ENCODE assay signal across 9 cellular contexts in genomic region chr2:224927671-224928173, GRCh38.
DNase-seq lines count a peak whose midpoint lies in the region; ATAC-seq and TF ChIP-seq lines count a peak whose summit lies in the region.
"Had no signal": no experiment of that assay in that cellular context is flagged by ENCODE, and none has a peak within 500 bp of the region (broad histone marks: within the 10 kb centered on the region; RNA-seq: fewer than 3 reads in every experiment).

No MANE protein-coding gene starts in this region.

- H3K27ac Mint-ChIP-seq in stimulated activated naive B cell treated with anti-CD40 and anti-IgM and Interleukin-4, amounts not matched to agents 10 μg/mL and 1 μg/mL and 100 μg/mL, for 72 hours, result peak overlapping the region; percentile 32

- peak in 1 of 2 donors; percentile 26 for ATAC-seq in stimulated activated naive B cell treated with anti-CD40 and anti-IgM and Interleukin-4, amounts not matched to agents 10 μg/mL and 1 μg/mL and 100 μg/mL, for 72 hours (replicated peaks)
- no peak for ATAC-seq in GM21423 (IDR thresholded peaks at IDR 0.05; ENCODE audit: unreplicated experiment)

- peaks cover 65 to 96% of the 10 kb centered on the region in 2 donors for H3K4me1 Mint-ChIP-seq in stimulated activated naive B cell treated with anti-CD40 and anti-IgM and Interleukin-4, amounts not matched to agents 10 μg/mL and 1 μg/mL and 100 μg/mL, for 72 hours

- H3K27me3 Mint-ChIP-seq in stimulated activated naive B cell treated with anti-CD40 and anti-IgM and Interleukin-4, amounts not matched to agents 10 μg/mL and 1 μg/mL and 100 μg/mL, for 72 hours, result no peaks in the 10 kb centered on the region

- no peak overlapping the region for H3K4me3 ChIP-seq in fibroblast of pulmonary artery (replicated peaks; ENCODE audit: low read depth, low read length)
- H3K4me3 ChIP-seq: cardiac muscle cell had no signal

- H3K9me3 Mint-ChIP-seq in stimulated activated naive B cell treated with anti-CD40 and anti-IgM and Interleukin-4, amounts not matched to agents 10 μg/mL and 1 μg/mL and 100 μg/mL, for 72 hours, result peaks cover 1 to 4% of the 10 kb centered on the region in 2 donors

- peak; percentile 55 for DNase-seq in MV-4-11 (lab: John Stamatoyannopoulos, UW)
- DNase-seq in activated CD8-positive, alpha-beta memory T cell treated with anti-CD3 and anti-CD28 coated beads, Interleukin-2, amount 50 U/mL, for 1 hour (ENCODE audit: extremely low read depth), result peak; percentile 59
- peak; percentile 26 for DNase-seq in fibroblast of pulmonary artery (ENCODE audit: low read depth)
- no peak for DNase-seq in stimulated activated naive B cell treated with anti-CD40 and anti-IgM and Interleukin-4, amounts not matched to agents 10 μg/mL and 1 μg/mL and 100 μg/mL, for 72 hours
- no peak for DNase-seq in cerebellar cortex (ENCODE audit: low spot score)
- DNase-seq in inferior parietal cortex (ENCODE audit: extremely low spot score), result no peak
- no peak for DNase-seq in NCI-H2171 (lab: John Stamatoyannopoulos, UW)

- no peak for TF ChIP-seq CTCF in fibroblast of pulmonary artery (IDR thresholded peaks at IDR 0.05; ENCODE audit: low read length, missing control alignments)

- H3K36me3 Mint-ChIP-seq in stimulated activated naive B cell treated with anti-CD40 and anti-IgM and Interleukin-4, amounts not matched to agents 10 μg/mL and 1 μg/mL and 100 μg/mL, for 72 hours, result peaks cover 71 to 87% of the 10 kb centered on the region in 2 donors

- H3K4me3 Mint-ChIP-seq in stimulated activated naive B cell treated with anti-CD40 and anti-IgM and Interleukin-4, amounts not matched to agents 10 μg/mL and 1 μg/mL and 100 μg/mL, for 72 hours, result peak overlapping the region; percentile 33 to 35

Comparison
In these comparisons a context has a peak if more than half of its experiments do, and no peak if none do; other contexts are left out.
1. DNase-seq: peak in MV-4-11 (single experiment), activated CD8-positive, alpha-beta memory T cell treated with anti-CD3 and anti-CD28 coated beads, Interleukin-2, amount 50 U/mL, for 1 hour (single experiment) and fibroblast of pulmonary artery (single experiment); none in stimulated activated naive B cell treated with anti-CD40 and anti-IgM and Interleukin-4, amounts not matched to agents 10 μg/mL and 1 μg/mL and 100 μg/mL, for 72 hours (single experiment), cerebellar cortex (single experiment), inferior parietal cortex (single experiment) and NCI-H2171 (single experiment).